Comparison of ENCODE assay signal across 19 cellular contexts in genomic region chr11:114188851-114189570, GRCh38.
"Had no signal": no experiment of that assay in that cellular context is flagged by ENCODE, and none has a peak within 500 bp of the region (broad histone marks: within the 10 kb centered on the region; RNA-seq: fewer than 3 reads in every experiment).

No MANE protein-coding gene starts in this region.

- DNase-seq: activated CD4-positive, alpha-beta T cell treated with anti-CD3 and anti-CD28 coated beads, Interleukin-2, amount 50 U/mL, for 1 hour; activated naive CD8-positive, alpha-beta T cell treated with anti-CD3 and anti-CD28 coated beads, Interleukin-2, amount 10 ng/mL, durations not matched to agents 7 days and 5 days; activated T-cell treated with anti-CD3 and anti-CD28 coated beads for 4 hours; amygdala; body of pancreas; central memory CD4-positive, alpha-beta T cell; dorsolateral prefrontal cortex; endodermal cell; foreskin keratinocyte; kidney; stimulated activated CD4-positive, alpha-beta T cell treated with anti-CD3 and anti-CD28 coated beads, Interleukin-4, amount 100 ng/mL, for 4 hours; stimulated activated naive CD4-positive, alpha-beta T cell; uterus had no signal

- ATAC-seq: activated CD4-positive, CD25-positive, alpha-beta regulatory T cell treated with anti-CD3 and anti-CD28 coated beads, Interleukin-2, amount 50 U/mL, for 24 hours; body of pancreas; foreskin keratinocyte; left lobe of liver; sciatic nerve had no signal

- H3K27me3 ChIP-seq: body of pancreas, dorsolateral prefrontal cortex, tibial nerve, uterus had no signal

- H3K4me1 Mint-ChIP-seq: mesothelial cell of epicardium had no signal

- H3K4me3 ChIP-seq: body of pancreas, dorsolateral prefrontal cortex, tibial nerve, uterus had no signal

- H3K36me3 ChIP-seq: uterus had no signal

- H3K36me3 Mint-ChIP-seq: mesothelial cell of epicardium had no signal

- H3K4me1 ChIP-seq: foreskin keratinocyte had no signal

- H3K27ac Mint-ChIP-seq: endodermal cell, mesothelial cell of epicardium had no signal

- H3K27ac ChIP-seq: body of pancreas, epithelial cell of prostate, foreskin keratinocyte had no signal

- H3K27me3 Mint-ChIP-seq: activated naive CD8-positive, alpha-beta T cell treated with anti-CD3 and anti-CD28 coated beads, Interleukin-2, amount 10 ng/mL, durations not matched to agents 7 days and 5 days had no signal

- H3K9me3 ChIP-seq: body of pancreas, uterus had no signal

- H3K4me3 Mint-ChIP-seq: activated naive CD8-positive, alpha-beta T cell treated with anti-CD3 and anti-CD28 coated beads, Interleukin-2, amount 10 ng/mL, durations not matched to agents 7 days and 5 days; endodermal cell; mesothelial cell of epicardium had no signal
